28 cellular contexts compared by ENCODE assay signal in genomic region chr5:39757121-39757520, GRCh38.
DNase-seq lines count a peak whose midpoint lies in the region; ATAC-seq, FAIRE-seq and TF ChIP-seq lines count a peak whose summit lies in the region.
"Had no signal": no experiment of that assay in that cellular context is flagged by ENCODE, and none has a peak within 500 bp of the region (broad histone marks: within the 10 kb centered on the region; RNA-seq: fewer than 3 reads in every experiment).

No MANE protein-coding gene starts in this region.

- FAIRE-seq in A549 (lab: Jason Lieb, UNC) (no peak), HTR-8/SVneo (lab: Jason Lieb, UNC) (peak; percentile 64), HepG2 (lab: Jason Lieb, UNC) (no peak)
- FAIRE-seq: GM19239, islet of Langerhans had no signal

- CTCF ChIA-PET in A549 (lab: Yijun Ruan, JAX): interaction anchor here (1.0 to 1.3 kb wide), 2 partner anchors 14 to 41 kb away, joined by 3 to 4 read pairs; no protein-coding TSS in a partner anchor
- CTCF ChIA-PET in HepG2 (lab: Yijun Ruan, JAX; ENCODE audit: low intra/inter-chr PET ratio, low total read pairs): no interaction called here

- no peaks in the 10 kb centered on the region for H3K36me3 ChIP-seq in tibial artery
- no peaks in the 10 kb centered on the region for H3K36me3 ChIP-seq in GM23338 (ENCODE audit: insufficient read depth)
- H3K36me3 ChIP-seq in HepG2 (replicated peaks in 1 of 2; ENCODE audit: control insufficient read depth in 1 of 2, insufficient read depth in 2 of 2, low read length in 2 of 2): no peaks in the 10 kb centered on the region
- H3K36me3 ChIP-seq: BE2C, ovary, spleen, tibial nerve had no signal

- H2AFZ ChIP-seq in GM23338 (no peak overlapping the region), HepG2 (ENCODE audit: low read length) (no peak overlapping the region)

- no peak for TF ChIP-seq CTCF in A549 (IDR thresholded peaks at IDR 0.05)
- no peak for TF ChIP-seq CTCF in tibial artery (IDR thresholded peaks at IDR 0.05)
- no peak for TF ChIP-seq CTCF in GM23338 (conservative IDR thresholded peaks at IDR 0.05; ENCODE audit: low read depth in 2 of 2)
- no peak for TF ChIP-seq CTCF in HepG2 (CRISPR knock-in tag; IDR thresholded peaks at IDR 0.05)

- H3K9ac ChIP-seq in HepG2 (ENCODE audit: insufficient read depth, low read depth, low read length): no peak overlapping the region

- in situ Hi-C loops in HepG2 (cut with HindIII; ENCODE audit: extremely low pct_ligation_motif_present, low pct_unique_long_range_greater_than_20kb): no loop called here

- ATAC-seq in A549 (no peak), HG03469 (IDR thresholded peaks at IDR 0.05; ENCODE audit: unreplicated experiment) (no peak), GM23338 (no peak), HepG2 (no peak)
- ATAC-seq: PC-3, WTC11 had no signal

- H3K27me3 ChIP-seq in tibial artery: no peaks in the 10 kb centered on the region
- no peaks in the 10 kb centered on the region for H3K27me3 ChIP-seq in GM23338 (ENCODE audit: insufficient read depth)
- H3K27me3 ChIP-seq in HepG2 (ENCODE audit: control insufficient read depth in 1 of 2, insufficient read depth in 2 of 2, low read length in 2 of 2): no peaks in the 10 kb centered on the region
- H3K27me3 ChIP-seq: BE2C, ovary, spleen, tibial nerve had no signal

- H3K9me3 ChIP-seq in A549 (0 out of 3 replicates have a peak, but pooled peaks cover 2% of the 10 kb centered on the region), tibial artery (no peaks in the 10 kb centered on the region), HepG2 (ENCODE audit: low read length) (no peaks in the 10 kb centered on the region)
- H3K9me3 ChIP-seq: BE2C, ovary, tibial nerve had no signal

- no peaks in the 10 kb centered on the region for H3K79me2 ChIP-seq in GM23338 (replicated peaks; ENCODE audit: insufficient read depth)
- H3K79me2 ChIP-seq in HepG2 (ENCODE audit: insufficient read depth, low read length): no peaks in the 10 kb centered on the region

- intact Hi-C loops in tibial artery (cut with DNase I; ENCODE audit: low total_unique reads) (no loop called here), HepG2 (cut with micrococcal nuclease; ENCODE audit: unreplicated experiment) (no loop called here)

- no peak for DNase-seq in A549 (ENCODE audit: low read depth in 1 of 2, low spot score in 1 of 2)
- DNase-seq in HTR-8/SVneo (ENCODE audit: insufficient read length, low spot score): no peak
- peak; percentile 36 for DNase-seq in astrocyte of the hippocampus (ENCODE audit: low read depth, low spot score)
- peak; percentile 9 for DNase-seq in left kidney (ENCODE audit: low read depth, low spot score)
- DNase-seq in tibial artery: no peak
- DNase-seq in GM23338 (ENCODE audit: low spot score): no peak
- DNase-seq in HepG2 (ENCODE audit: low spot score): no peak
- DNase-seq: activated naive CD4-positive, alpha-beta T cell treated with anti-CD3 and anti-CD28 coated beads, Interleukin-2, amount 10 ng/mL, durations not matched to agents 7 days and 5 days; amygdala; BE2C; central memory CD4-positive, alpha-beta T cell; dermis blood vessel endothelial cell; GDM1; H7; KG1; NCI-H1694; NCI-H510A treated with DMSO at 0.1 percent for 48 hours; ovary; PC-3; retina; SHP77 treated with DMSO at 0.1 percent for 48 hours; spleen had no signal

- H3K27ac Mint-ChIP-seq in GM23338: no peak overlapping the region
- H3K27ac Mint-ChIP-seq: activated naive CD4-positive, alpha-beta T cell treated with anti-CD3 and anti-CD28 coated beads, Interleukin-2, amount 10 ng/mL, durations not matched to agents 7 days and 5 days; WTC11 had no signal

- POLR2A ChIA-PET in A549 (lab: Yijun Ruan, JAX): no interaction called here
- POLR2A ChIA-PET in HepG2 (lab: Yijun Ruan, JAX): no interaction called here

- H4K20me1 ChIP-seq in GM23338 (replicated peaks; ENCODE audit: insufficient read depth) (no peaks in the 10 kb centered on the region), HepG2 (ENCODE audit: insufficient read depth, low read length) (no peaks in the 10 kb centered on the region)

- H3K36me3 Mint-ChIP-seq in GM23338 (ENCODE audit: low read depth): no peaks in the 10 kb centered on the region
- H3K36me3 Mint-ChIP-seq: activated naive CD4-positive, alpha-beta T cell treated with anti-CD3 and anti-CD28 coated beads, Interleukin-2, amount 10 ng/mL, durations not matched to agents 7 days and 5 days had no signal

- TF ChIP-seq EP300 in A549 (IDR thresholded peaks at IDR 0.05) (no peak), HepG2 (IDR thresholded peaks at IDR 0.05; ENCODE audit: low read depth in 2 of 2, low read length in 2 of 2) (no peak), HepG2 (CRISPR knock-in tag; IDR thresholded peaks at IDR 0.05; ENCODE audit: borderline replicate concordance) (no peak)

- H3K4me1 ChIP-seq in A549 (peaks cover 48% of the 10 kb centered on the region), tibial artery (peaks cover 0 to 45% (median 5%) of the 10 kb centered on the region in 4 donors), GM23338 (ENCODE audit: insufficient read depth) (no peaks in the 10 kb centered on the region), HepG2 (ENCODE audit: insufficient read depth, low read length) (no peaks in the 10 kb centered on the region)
- H3K4me1 ChIP-seq: BE2C had no signal

- TF ChIP-seq RAD21 in A549 (conservative IDR thresholded peaks at IDR 0.05 in 1 of 2, IDR thresholded peaks at IDR 0.05 in 1 of 2) (no peak), HepG2 (CRISPR knock-in tag; IDR thresholded peaks at IDR 0.05) (no peak)

- H3K4me3 ChIP-seq in A549: no peak overlapping the region
- no peak overlapping the region for H3K4me3 ChIP-seq in tibial artery
- H3K4me3 ChIP-seq in GM23338: no peak overlapping the region
- H3K4me3 ChIP-seq in HepG2 (replicated peaks in 1 of 3; ENCODE audit: insufficient read depth in 1 of 3, low read depth in 2 of 3, low read length in 3 of 3): no peak overlapping the region
- H3K4me3 ChIP-seq: ovary, spleen, tibial nerve had no signal

- no peaks in the 10 kb centered on the region for H3K27me3 Mint-ChIP-seq in GM23338 (ENCODE audit: insufficient read depth, low read depth, poor library complexity)
- H3K27me3 Mint-ChIP-seq: activated naive CD4-positive, alpha-beta T cell treated with anti-CD3 and anti-CD28 coated beads, Interleukin-2, amount 10 ng/mL, durations not matched to agents 7 days and 5 days had no signal

- H3K9me2 ChIP-seq in GM23338 (ENCODE audit: insufficient read depth): no peaks in the 10 kb centered on the region

- H3K4me2 ChIP-seq in A549: no peak overlapping the region
- H3K4me2 ChIP-seq in GM23338: no peak overlapping the region
- no peak overlapping the region for H3K4me2 ChIP-seq in HepG2 (ENCODE audit: low read depth, low read length)

- H3K4me1 Mint-ChIP-seq in GM23338: no peaks in the 10 kb centered on the region
- H3K4me1 Mint-ChIP-seq: activated naive CD4-positive, alpha-beta T cell treated with anti-CD3 and anti-CD28 coated beads, Interleukin-2, amount 10 ng/mL, durations not matched to agents 7 days and 5 days; WTC11 had no signal

- peak overlapping the region; percentile 74 to 88 for H3K27ac ChIP-seq in A549
- H3K27ac ChIP-seq in tibial artery: no peak overlapping the region
- H3K27ac ChIP-seq in GM23338 (ENCODE audit: low read depth): no peak overlapping the region
- no peak overlapping the region for H3K27ac ChIP-seq in HepG2 (ENCODE audit: extremely low read length, insufficient read depth, low read length)
- H3K27ac ChIP-seq: ovary, spleen had no signal

- TF ChIP-seq POLR2A in A549 (IDR thresholded peaks at IDR 0.05; ENCODE audit: low read length) (no peak), HepG2 (IDR thresholded peaks at IDR 0.05; ENCODE audit: insufficient read depth in 1 of 2, low read depth in 2 of 2, low read length in 2 of 2) (no peak)

- H3K9me3 Mint-ChIP-seq in GM23338: 0 out of 3 replicates have a peak, but pooled peaks cover 3% of the 10 kb centered on the region
- H3K9me3 Mint-ChIP-seq: activated naive CD4-positive, alpha-beta T cell treated with anti-CD3 and anti-CD28 coated beads, Interleukin-2, amount 10 ng/mL, durations not matched to agents 7 days and 5 days had no signal

- no TSS peak for BruUV-seq in HepG2 (replicated peaks; lab: Mats Ljungman, UMichigan)

- H3K4me3 Mint-ChIP-seq in GM23338: no peak overlapping the region
- H3K4me3 Mint-ChIP-seq: activated naive CD4-positive, alpha-beta T cell treated with anti-CD3 and anti-CD28 coated beads, Interleukin-2, amount 10 ng/mL, durations not matched to agents 7 days and 5 days; nephron; WTC11 had no signal

- H3F3A ChIP-seq in GM23338 (replicated peaks; ENCODE audit: low read depth): no peaks in the 10 kb centered on the region

- WGBS in A549 (ENCODE audit: missing lambda C conversion rate): 100% methylated on average over 1 of the region's 1 CpG
- 33% methylated on average over 1 of the region's 1 CpG for WGBS in HepG2 (ENCODE audit: low lambda C conversion rate)

TF ChIP-seq in A549, 52 proteins besides CTCF, POLR2A, EP300 and RAD21 (continues in another document):
- no peak for TF ChIP-seq ZNF302 (CRISPR knock-in tag; IDR thresholded peaks at IDR 0.05)

TF ChIP-seq in GM23338, 12 proteins besides CTCF, POLR2A, EP300 and RAD21 (continues in another document):
- TF ChIP-seq STAT1 (IDR thresholded peaks at IDR 0.05; ENCODE audit: unreplicated experiment) (no peak), CREB1 (CRISPR knock-in tag; IDR thresholded peaks at IDR 0.05; ENCODE audit: low read depth) (no peak), ETS1 (IDR thresholded peaks at IDR 0.05) (no peak), ZNF114 (CRISPR knock-in tag; IDR thresholded peaks at IDR 0.05) (no peak)

TF ChIP-seq in HepG2, 621 proteins besides CTCF, POLR2A, EP300 and RAD21 (continues in another document):
- no peak for TF ChIP-seq DZIP1 (CRISPR knock-in tag; IDR thresholded peaks at IDR 0.05)
- TF ChIP-seq ZNF577 (CRISPR knock-in tag; IDR thresholded peaks at IDR 0.05; ENCODE audit: borderline replicate concordance, low read depth): no peak
- TF ChIP-seq MTF2 (CRISPR knock-in tag; IDR thresholded peaks at IDR 0.05; ENCODE audit: borderline replicate concordance): no peak

Comparison
In these comparisons a context has a peak if more than half of its experiments do, and no peak if none do; other contexts are left out.
1. DNase-seq: peak in astrocyte of the hippocampus (single experiment) and left kidney (single experiment); none in A549 (0 of 2), HTR-8/SVneo (single experiment), tibial artery (0 of 2), GM23338 (single experiment) and HepG2 (single experiment).
2. H3K27ac ChIP-seq: peak in A549 (2 of 2); none in tibial artery (0 of 2), GM23338 (single experiment) and HepG2 (single experiment).